Comparison of ENCODE assay signal across 9 cellular contexts in the genomic region with DNA sequence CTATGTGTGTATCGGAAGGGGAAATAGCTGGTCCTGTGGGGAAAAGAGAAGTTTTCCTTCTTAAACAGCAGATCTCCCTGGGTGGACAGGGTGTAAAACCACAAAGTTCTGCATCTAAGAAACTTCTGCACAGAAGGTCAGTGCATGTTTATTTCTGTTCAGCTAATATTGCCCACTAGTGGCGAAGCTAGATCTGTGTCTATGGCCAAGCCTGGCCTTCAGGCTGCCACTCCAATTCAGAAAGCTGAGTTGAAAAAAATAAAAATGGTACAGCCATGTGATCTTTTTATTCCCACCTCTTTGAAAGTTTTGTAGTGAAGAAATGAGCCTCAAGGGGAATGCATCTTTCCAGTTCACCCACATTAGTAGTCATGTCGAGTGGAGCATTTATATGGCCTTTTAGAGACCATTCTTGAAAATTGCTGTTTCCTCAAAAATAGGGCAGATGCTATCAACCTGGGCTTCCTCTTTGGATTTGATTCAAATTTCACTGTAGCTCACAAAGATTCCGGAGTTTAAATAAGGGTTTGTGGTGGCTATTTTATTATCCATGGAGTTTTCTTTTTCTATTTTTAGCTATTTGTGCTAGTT.
A peak's percentile ranks its signal among the peaks of the same experiment; 100 is the strongest.
DNase-seq lines count a peak whose midpoint lies in the region; ATAC-seq and TF ChIP-seq lines count a peak whose summit lies in the region.
"Had no signal": no experiment of that assay in that cellular context is flagged by ENCODE, and none has a peak within 500 bp of the region (broad histone marks: within the 10 kb centered on the region; RNA-seq: fewer than 3 reads in every experiment).

No MANE protein-coding gene starts in this region.

- no peak overlapping the region for H2BK15ac ChIP-seq in H9 (ENCODE audit: low read depth, low read length)

- H3K36me3 ChIP-seq in PC-3 (ENCODE audit: low read depth, low read length) (no peaks in the 10 kb centered on the region), upper lobe of right lung (no peaks in the 10 kb centered on the region)
- H3K36me3 ChIP-seq: SJCRH30 had no signal

- H3K4me1 Mint-ChIP-seq in H9 = no peaks in the 10 kb centered on the region
- no peaks in the 10 kb centered on the region for H3K4me1 Mint-ChIP-seq in activated T-cell treated with anti-CD3 and anti-CD28 coated beads, Interleukin-2, amount 50 U/mL, for 4 hours (ENCODE audit: low read depth)
- H3K4me1 Mint-ChIP-seq in activated CD8-positive, alpha-beta T cell treated with anti-CD3 and anti-CD28 coated beads for 36 hours (ENCODE audit: low read depth) = no peaks in the 10 kb centered on the region

- H3K27me3 ChIP-seq in H9 (ENCODE audit: insufficient read depth, low read length) (no peaks in the 10 kb centered on the region), PC-3 (ENCODE audit: low read length) (no peaks in the 10 kb centered on the region), upper lobe of right lung (no peaks in the 10 kb centered on the region)
- H3K27me3 ChIP-seq: SJCRH30 had no signal

- H2BK120ac ChIP-seq in H9 (ENCODE audit: low read depth, low read length, poor library complexity, severe bottlenecking) = no peak overlapping the region

- intact Hi-C loops in PC-3 (cut with micrococcal nuclease) = loop anchor here (5.0 kb wide), 1 partner anchor 1145 kb away; no protein-coding TSS in a partner anchor
- intact Hi-C loops in upper lobe of right lung (cut with DNase I) = no loop called here
- intact Hi-C loops in activated CD8-positive, alpha-beta T cell treated with anti-CD3 and anti-CD28 coated beads for 36 hours (cut with micrococcal nuclease) = no loop called here

- H3K4ac ChIP-seq in H9 (ENCODE audit: low read depth, low read length) = no peak overlapping the region

- no peak overlapping the region for H3K4me3 ChIP-seq in PC-3 (ENCODE audit: low read length)
- H3K4me3 ChIP-seq in fibroblast of pulmonary artery (replicated peaks; ENCODE audit: low read depth, low read length) = no peak overlapping the region
- no peak overlapping the region for H3K4me3 ChIP-seq in upper lobe of right lung
- H3K4me3 ChIP-seq: SJCRH30 had no signal

- peak; percentile 60 for TF ChIP-seq CTCF in H9 (conservative IDR thresholded peaks at IDR 0.05)
- peak; percentile 61 for TF ChIP-seq CTCF in PC-3 (conservative IDR thresholded peaks at IDR 0.05; ENCODE audit: low read depth, low read length)
- peak; percentile 85 for TF ChIP-seq CTCF in fibroblast of pulmonary artery (IDR thresholded peaks at IDR 0.05; ENCODE audit: low read length, missing control alignments)
- peak; percentile 44 for TF ChIP-seq CTCF in upper lobe of right lung (IDR thresholded peaks at IDR 0.05)
- no peak for TF ChIP-seq CTCF in activated CD8-positive, alpha-beta T cell treated with anti-CD3 and anti-CD28 coated beads for 36 hours (IDR thresholded peaks at IDR 0.05)

- H3K9ac ChIP-seq in H9 (ENCODE audit: extremely low read depth, insufficient read length, low read length) (no peak overlapping the region), PC-3 (ENCODE audit: low read length) (no peak overlapping the region)

- H3K9me3 ChIP-seq in H9 (ENCODE audit: control insufficient read depth, low read depth, low read length) (no peaks in the 10 kb centered on the region), PC-3 (ENCODE audit: low read length) (no peaks in the 10 kb centered on the region), upper lobe of right lung (no peaks in the 10 kb centered on the region)
- H3K9me3 ChIP-seq: SJCRH30 had no signal

- no peaks in the 10 kb centered on the region for H3K23me2 ChIP-seq in H9 (ENCODE audit: insufficient read length, low read depth, low read length, poor library complexity, severe bottlenecking)

- H3F3A ChIP-seq in PC-3 (ENCODE audit: low read length, unreplicated experiment) = no peaks in the 10 kb centered on the region

- H2AFZ ChIP-seq in H9 (ENCODE audit: low read length) = no peak overlapping the region
- H2AFZ ChIP-seq in PC-3 (ENCODE audit: low read length) = no peak overlapping the region

- H3K4me3 Mint-ChIP-seq in H9 = no peak overlapping the region
- no peak overlapping the region for H3K4me3 Mint-ChIP-seq in activated T-cell treated with anti-CD3 and anti-CD28 coated beads, Interleukin-2, amount 50 U/mL, for 4 hours
- no peak overlapping the region for H3K4me3 Mint-ChIP-seq in activated CD8-positive, alpha-beta T cell treated with anti-CD3 and anti-CD28 coated beads for 36 hours

- H3K4me2 ChIP-seq in H9 (ENCODE audit: insufficient read depth, insufficient read length, low read length) (no peak overlapping the region), PC-3 (ENCODE audit: low read length) (no peak overlapping the region)

- no peak overlapping the region for H2BK20ac ChIP-seq in H9 (ENCODE audit: low read depth, low read length, poor library complexity, severe bottlenecking)

- H3K9me2 ChIP-seq in PC-3 (replicated peaks; ENCODE audit: low read length) = no peaks in the 10 kb centered on the region

- BruUV-seq in PC-3 (replicated peaks; lab: Mats Ljungman, UMichigan) = no TSS peak

- no peak overlapping the region for H2AK5ac ChIP-seq in H9 (ENCODE audit: insufficient read length, low read length)

- H4K20me1 ChIP-seq in H9 (ENCODE audit: control insufficient read depth, insufficient read depth, insufficient read length) (no peaks in the 10 kb centered on the region), PC-3 (ENCODE audit: low read length) (no peaks in the 10 kb centered on the region)

- H3K9me3 Mint-ChIP-seq in H9 = peaks cover 0 to 2% of the 10 kb centered on the region in 2 experiments; a peak in 1 of 5 replicates
- H3K9me3 Mint-ChIP-seq in activated T-cell treated with anti-CD3 and anti-CD28 coated beads, Interleukin-2, amount 50 U/mL, for 4 hours = peaks cover 4% of the 10 kb centered on the region
- peaks cover 3% of the 10 kb centered on the region for H3K9me3 Mint-ChIP-seq in activated CD8-positive, alpha-beta T cell treated with anti-CD3 and anti-CD28 coated beads for 36 hours

- H3K18ac ChIP-seq in H9 (ENCODE audit: insufficient read length, low read depth, low read length) = no peak overlapping the region

- DNase-seq in EL (peak; percentile 80), H9 (no peak), PC-3 (peak; percentile 51), fibroblast of pulmonary artery (ENCODE audit: low read depth) (peak; percentile 74), upper lobe of right lung (no peak), COLO668 (lab: John Stamatoyannopoulos, UW; ENCODE audit: unreplicated experiment) (no peak)
- no peak for DNase-seq in activated T-cell treated with anti-CD3 and anti-CD28 coated beads, Interleukin-2, amount 50 U/mL, for 4 hours
- no peak for DNase-seq in activated CD8-positive, alpha-beta T cell treated with anti-CD3 and anti-CD28 coated beads for 36 hours

- no peaks in the 10 kb centered on the region for H3K4me1 ChIP-seq in H9 (ENCODE audit: insufficient read depth, low read length)
- H3K4me1 ChIP-seq in PC-3 (ENCODE audit: insufficient read depth, low read length) = no peaks in the 10 kb centered on the region; the same call in none of the 2 replicates
- H3K4me1 ChIP-seq in upper lobe of right lung = no peaks in the 10 kb centered on the region
- H3K4me1 ChIP-seq: SJCRH30 had no signal

- CTCF ChIA-PET in PC-3 (lab: Charles Lee) = no interaction called here
- CTCF ChIA-PET in activated CD8-positive, alpha-beta T cell treated with anti-CD3 and anti-CD28 coated beads for 36 hours (lab: Charles Lee) = no interaction called here

- no peak overlapping the region for H2BK12ac ChIP-seq in H9 (ENCODE audit: insufficient read length, low read depth, low read length)

- H3K79me2 ChIP-seq in H9 (ENCODE audit: insufficient read depth, low read length) (no peaks in the 10 kb centered on the region), PC-3 (ENCODE audit: low read length) (no peaks in the 10 kb centered on the region)

- H2BK5ac ChIP-seq in H9 (ENCODE audit: insufficient read length, low read length) = no peak overlapping the region

- H3T11ph ChIP-seq in H9 (ENCODE audit: low read length) = no peak overlapping the region

- WGBS in H9 (ENCODE audit: extremely low coverage, insufficient read length, low lambda C conversion rate) = no CpG with 5 or more reads among the region's 4 CpGs

- H3K14ac ChIP-seq in H9 (ENCODE audit: insufficient read depth, low read length) = no peak overlapping the region

- H3K56ac ChIP-seq in H9 (ENCODE audit: insufficient read length, low read depth, low read length) = no peak overlapping the region

- no peak overlapping the region for H3K27ac Mint-ChIP-seq in H9
- H3K27ac Mint-ChIP-seq in activated CD8-positive, alpha-beta T cell treated with anti-CD3 and anti-CD28 coated beads for 36 hours = no peak overlapping the region

- H3K23ac ChIP-seq in H9 (ENCODE audit: insufficient read length, low read depth, low read length) = no peak overlapping the region

- no peak overlapping the region for H4K8ac ChIP-seq in H9 (replicated peaks; ENCODE audit: insufficient read length, low read depth, low read length)

- POLR2A ChIA-PET in PC-3 (lab: Charles Lee; ENCODE audit: unreplicated experiment) = no interaction called here
- POLR2A ChIA-PET in activated CD8-positive, alpha-beta T cell treated with anti-CD3 and anti-CD28 coated beads for 36 hours (lab: Charles Lee) = no interaction called here

- ATAC-seq in PC-3 (peak; percentile 68), upper lobe of right lung (peak; percentile 29)
- no peak for ATAC-seq in activated T-cell treated with anti-CD3 and anti-CD28 coated beads, Interleukin-2, amount 50 U/mL, for 4 hours
- no peak for ATAC-seq in activated CD8-positive, alpha-beta T cell treated with anti-CD3 and anti-CD28 coated beads for 36 hours

- no peak overlapping the region for H4K5ac ChIP-seq in H9 (ENCODE audit: insufficient read length, low read depth, low read length)

- H3K27ac ChIP-seq in H9 (ENCODE audit: insufficient read length, low read depth, low read length) = no peak overlapping the region
- H3K27ac ChIP-seq in PC-3 (ENCODE audit: low read length) = no peak overlapping the region
- no peak overlapping the region for H3K27ac ChIP-seq in upper lobe of right lung
- H3K27ac ChIP-seq: SJCRH30 had no signal

- no peaks in the 10 kb centered on the region for H3K27me3 Mint-ChIP-seq in H9 (ENCODE audit: low read depth)
- no peaks in the 10 kb centered on the region for H3K27me3 Mint-ChIP-seq in activated T-cell treated with anti-CD3 and anti-CD28 coated beads, Interleukin-2, amount 50 U/mL, for 4 hours (ENCODE audit: low read depth)
- no peaks in the 10 kb centered on the region for H3K27me3 Mint-ChIP-seq in activated CD8-positive, alpha-beta T cell treated with anti-CD3 and anti-CD28 coated beads for 36 hours

- no peaks in the 10 kb centered on the region for H3K36me3 Mint-ChIP-seq in H9 (ENCODE audit: insufficient read depth in 1 of 3, low read depth in 3 of 3)
- H3K36me3 Mint-ChIP-seq in activated T-cell treated with anti-CD3 and anti-CD28 coated beads, Interleukin-2, amount 50 U/mL, for 4 hours (ENCODE audit: insufficient read depth) = no peaks in the 10 kb centered on the region
- no peaks in the 10 kb centered on the region for H3K36me3 Mint-ChIP-seq in activated CD8-positive, alpha-beta T cell treated with anti-CD3 and anti-CD28 coated beads for 36 hours (ENCODE audit: low read depth)

- H4K91ac ChIP-seq in H9 (ENCODE audit: insufficient read length, low read depth, low read length) = no peak overlapping the region

- H3K79me1 ChIP-seq in H9 (ENCODE audit: insufficient read depth, low read depth, low read length, poor library complexity, severe bottlenecking) = no peaks in the 10 kb centered on the region

Comparison
In these comparisons a context has a peak if more than half of its experiments do, and no peak if none do; other contexts are left out.
1. DNase-seq: peak in EL (single experiment), PC-3 (single experiment) and fibroblast of pulmonary artery (single experiment); none in H9 (single experiment), upper lobe of right lung (single experiment), activated T-cell treated with anti-CD3 and anti-CD28 coated beads, Interleukin-2, amount 50 U/mL, for 4 hours (single experiment), activated CD8-positive, alpha-beta T cell treated with anti-CD3 and anti-CD28 coated beads for 36 hours (single experiment) and COLO668 (single experiment).
2. ATAC-seq: peak in PC-3 (single experiment) and upper lobe of right lung (single experiment); none in activated T-cell treated with anti-CD3 and anti-CD28 coated beads, Interleukin-2, amount 50 U/mL, for 4 hours (0 of 2) and activated CD8-positive, alpha-beta T cell treated with anti-CD3 and anti-CD28 coated beads for 36 hours (single experiment).